In the genomic region with DNA sequence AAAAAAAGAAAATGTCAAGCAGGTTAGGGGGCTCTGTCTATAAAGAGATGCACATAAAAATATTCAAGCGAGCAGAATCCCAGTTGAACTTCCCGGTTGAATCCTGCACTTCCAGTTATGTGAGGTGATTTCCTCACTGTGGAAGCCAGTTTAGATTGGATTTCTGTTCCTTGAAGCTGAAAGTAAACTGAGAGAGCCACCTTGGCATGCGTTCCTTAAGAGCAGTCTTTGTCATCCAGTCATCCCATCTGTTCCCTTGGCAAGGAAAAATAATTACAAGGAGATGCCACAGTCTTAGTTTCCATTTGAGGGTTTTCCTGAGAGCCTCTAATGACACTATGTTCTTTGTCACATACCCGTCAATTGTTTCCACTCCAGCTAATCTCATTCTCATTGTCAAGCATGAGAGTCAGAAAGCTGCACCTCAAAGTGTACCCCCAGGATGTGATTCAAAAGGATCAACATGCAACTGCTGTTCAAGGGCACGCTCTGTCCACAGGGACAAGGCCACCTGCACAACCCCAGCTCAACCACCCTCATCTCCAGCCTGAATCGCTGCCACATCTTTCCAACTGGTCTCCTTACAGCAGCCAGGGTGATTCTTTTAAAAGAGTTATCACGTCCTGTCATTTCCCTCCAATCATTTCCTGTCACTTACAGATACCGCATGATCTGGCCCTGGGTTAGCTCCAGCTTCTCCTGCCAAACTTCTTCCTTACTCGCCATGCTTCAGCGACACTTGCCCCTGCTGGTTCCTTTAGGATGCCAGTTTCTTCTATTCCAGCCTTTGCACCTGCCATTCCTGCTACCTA, we compare ENCODE assay signal across 1 cellular context.
TF ChIP-seq lines count a peak whose summit lies in the region.

No MANE protein-coding gene starts in this region.

TF ChIP-seq in HepG2, 621 proteins besides CTCF, POLR2A, EP300 and RAD21 (continued from another document and continues in another):
- TF ChIP-seq, protein P1, sequence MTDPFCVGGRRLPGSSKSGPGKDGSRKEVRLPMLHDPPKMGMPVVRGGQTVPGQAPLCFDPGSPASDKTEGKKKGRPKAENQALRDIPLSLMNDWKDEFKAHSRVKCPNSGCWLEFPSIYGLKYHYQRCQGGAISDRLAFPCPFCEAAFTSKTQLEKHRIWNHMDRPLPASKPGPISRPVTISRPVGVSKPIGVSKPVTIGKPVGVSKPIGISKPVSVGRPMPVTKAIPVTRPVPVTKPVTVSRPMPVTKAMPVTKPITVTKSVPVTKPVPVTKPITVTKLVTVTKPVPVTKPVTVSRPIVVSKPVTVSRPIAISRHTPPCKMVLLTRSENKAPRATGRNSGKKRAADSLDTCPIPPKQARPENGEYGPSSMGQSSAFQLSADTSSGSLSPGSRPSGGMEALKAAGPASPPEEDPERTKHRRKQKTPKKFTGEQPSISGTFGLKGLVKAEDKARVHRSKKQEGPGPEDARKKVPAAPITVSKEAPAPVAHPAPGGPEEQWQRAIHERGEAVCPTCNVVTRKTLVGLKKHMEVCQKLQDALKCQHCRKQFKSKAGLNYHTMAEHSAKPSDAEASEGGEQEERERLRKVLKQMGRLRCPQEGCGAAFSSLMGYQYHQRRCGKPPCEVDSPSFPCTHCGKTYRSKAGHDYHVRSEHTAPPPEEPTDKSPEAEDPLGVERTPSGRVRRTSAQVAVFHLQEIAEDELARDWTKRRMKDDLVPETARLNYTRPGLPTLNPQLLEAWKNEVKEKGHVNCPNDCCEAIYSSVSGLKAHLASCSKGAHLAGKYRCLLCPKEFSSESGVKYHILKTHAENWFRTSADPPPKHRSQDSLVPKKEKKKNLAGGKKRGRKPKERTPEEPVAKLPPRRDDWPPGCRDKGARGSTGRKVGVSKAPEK (CRISPR knock-in tag; IDR thresholded peaks at IDR 0.05; ENCODE audit: borderline replicate concordance): peak; percentile 54; the same call in 1 of the 2 replicates
- TF ChIP-seq GATA4 (IDR thresholded peaks at IDR 0.05; ENCODE audit: borderline replicate concordance, low read depth): peak; percentile 88; the same call in 1 of the 2 replicates
- no peak for TF ChIP-seq NCOR1 (IDR thresholded peaks at IDR 0.05; ENCODE audit: borderline replicate concordance, low read length)
- TF ChIP-seq SPEN (CRISPR knock-in tag; IDR thresholded peaks at IDR 0.05; ENCODE audit: low read depth): peak; percentile 88; the same call in 1 of the 2 replicates
- peak; percentile 99 for TF ChIP-seq SOX13 (IDR thresholded peaks at IDR 0.05)
- TF ChIP-seq SOX13 (CRISPR knock-in tag; conservative IDR thresholded peaks at IDR 0.05 in 1 of 2, IDR thresholded peaks at IDR 0.05 in 1 of 2): peak in 1 of 2 experiments; percentile 100; a peak in 2 of 4 replicates
- TF ChIP-seq MTA1 (CRISPR knock-in tag; IDR thresholded peaks at IDR 0.05; ENCODE audit: borderline replicate concordance): peak; percentile 82
- TF ChIP-seq HES4 (CRISPR knock-in tag; IDR thresholded peaks at IDR 0.05; ENCODE audit: borderline replicate concordance): no peak
- TF ChIP-seq, protein P2, sequence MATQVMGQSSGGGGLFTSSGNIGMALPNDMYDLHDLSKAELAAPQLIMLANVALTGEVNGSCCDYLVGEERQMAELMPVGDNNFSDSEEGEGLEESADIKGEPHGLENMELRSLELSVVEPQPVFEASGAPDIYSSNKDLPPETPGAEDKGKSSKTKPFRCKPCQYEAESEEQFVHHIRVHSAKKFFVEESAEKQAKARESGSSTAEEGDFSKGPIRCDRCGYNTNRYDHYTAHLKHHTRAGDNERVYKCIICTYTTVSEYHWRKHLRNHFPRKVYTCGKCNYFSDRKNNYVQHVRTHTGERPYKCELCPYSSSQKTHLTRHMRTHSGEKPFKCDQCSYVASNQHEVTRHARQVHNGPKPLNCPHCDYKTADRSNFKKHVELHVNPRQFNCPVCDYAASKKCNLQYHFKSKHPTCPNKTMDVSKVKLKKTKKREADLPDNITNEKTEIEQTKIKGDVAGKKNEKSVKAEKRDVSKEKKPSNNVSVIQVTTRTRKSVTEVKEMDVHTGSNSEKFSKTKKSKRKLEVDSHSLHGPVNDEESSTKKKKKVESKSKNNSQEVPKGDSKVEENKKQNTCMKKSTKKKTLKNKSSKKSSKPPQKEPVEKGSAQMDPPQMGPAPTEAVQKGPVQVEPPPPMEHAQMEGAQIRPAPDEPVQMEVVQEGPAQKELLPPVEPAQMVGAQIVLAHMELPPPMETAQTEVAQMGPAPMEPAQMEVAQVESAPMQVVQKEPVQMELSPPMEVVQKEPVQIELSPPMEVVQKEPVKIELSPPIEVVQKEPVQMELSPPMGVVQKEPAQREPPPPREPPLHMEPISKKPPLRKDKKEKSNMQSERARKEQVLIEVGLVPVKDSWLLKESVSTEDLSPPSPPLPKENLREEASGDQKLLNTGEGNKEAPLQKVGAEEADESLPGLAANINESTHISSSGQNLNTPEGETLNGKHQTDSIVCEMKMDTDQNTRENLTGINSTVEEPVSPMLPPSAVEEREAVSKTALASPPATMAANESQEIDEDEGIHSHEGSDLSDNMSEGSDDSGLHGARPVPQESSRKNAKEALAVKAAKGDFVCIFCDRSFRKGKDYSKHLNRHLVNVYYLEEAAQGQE (IDR thresholded peaks at IDR 0.05; ENCODE audit: borderline replicate concordance in 1 of 2, low read depth in 1 of 2, low read length in 2 of 2): 0 out of 4 replicates have a peak, but pooled peaks of 1 of the 2 experiments have one; percentile 54
- TF ChIP-seq RXRA (CRISPR knock-in tag; IDR thresholded peaks at IDR 0.05): peak; percentile 91
- TF ChIP-seq JUNB (CRISPR knock-in tag; IDR thresholded peaks at IDR 0.05; ENCODE audit: borderline replicate concordance): peak; percentile 90
- TF ChIP-seq PHF21A (CRISPR knock-in tag; IDR thresholded peaks at IDR 0.05): peak; percentile 90
- TF ChIP-seq ZNF878 (CRISPR knock-in tag; IDR thresholded peaks at IDR 0.05): peak; percentile 94
- TF ChIP-seq SOX6 (IDR thresholded peaks at IDR 0.05): no peak
- peak; percentile 100 for TF ChIP-seq SOX6 (CRISPR knock-in tag; IDR thresholded peaks at IDR 0.05)
- peak; percentile 77 for TF ChIP-seq MLX (CRISPR knock-in tag; IDR thresholded peaks at IDR 0.05)
- 0 out of 2 replicates have a peak, but pooled peaks have one; percentile 35 for TF ChIP-seq ZNF232 (CRISPR knock-in tag; IDR thresholded peaks at IDR 0.05; ENCODE audit: borderline replicate concordance)
- TF ChIP-seq FOXA3 (CRISPR knock-in tag; IDR thresholded peaks at IDR 0.05): peak; percentile 98
- TF ChIP-seq PRDM10 (CRISPR knock-in tag; IDR thresholded peaks at IDR 0.05; ENCODE audit: low read depth): peak; percentile 92
- TF ChIP-seq KAT8 (CRISPR knock-in tag; IDR thresholded peaks at IDR 0.05): peak; percentile 46
- TF ChIP-seq, protein P3, sequence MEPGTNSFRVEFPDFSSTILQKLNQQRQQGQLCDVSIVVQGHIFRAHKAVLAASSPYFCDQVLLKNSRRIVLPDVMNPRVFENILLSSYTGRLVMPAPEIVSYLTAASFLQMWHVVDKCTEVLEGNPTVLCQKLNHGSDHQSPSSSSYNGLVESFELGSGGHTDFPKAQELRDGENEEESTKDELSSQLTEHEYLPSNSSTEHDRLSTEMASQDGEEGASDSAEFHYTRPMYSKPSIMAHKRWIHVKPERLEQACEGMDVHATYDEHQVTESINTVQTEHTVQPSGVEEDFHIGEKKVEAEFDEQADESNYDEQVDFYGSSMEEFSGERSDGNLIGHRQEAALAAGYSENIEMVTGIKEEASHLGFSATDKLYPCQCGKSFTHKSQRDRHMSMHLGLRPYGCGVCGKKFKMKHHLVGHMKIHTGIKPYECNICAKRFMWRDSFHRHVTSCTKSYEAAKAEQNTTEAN (CRISPR knock-in tag; conservative IDR thresholded peaks at IDR 0.05): 0 out of 2 replicates have a peak, but pooled peaks have one; percentile 49
- peak; percentile 97 for TF ChIP-seq RARA (CRISPR knock-in tag; IDR thresholded peaks at IDR 0.05)
- TF ChIP-seq ZNF772 (CRISPR knock-in tag; IDR thresholded peaks at IDR 0.05): peak; percentile 74
- TF ChIP-seq JUN (CRISPR knock-in tag; IDR thresholded peaks at IDR 0.05): peak; percentile 74; the same call in 1 of the 2 replicates
- TF ChIP-seq, protein P4, sequence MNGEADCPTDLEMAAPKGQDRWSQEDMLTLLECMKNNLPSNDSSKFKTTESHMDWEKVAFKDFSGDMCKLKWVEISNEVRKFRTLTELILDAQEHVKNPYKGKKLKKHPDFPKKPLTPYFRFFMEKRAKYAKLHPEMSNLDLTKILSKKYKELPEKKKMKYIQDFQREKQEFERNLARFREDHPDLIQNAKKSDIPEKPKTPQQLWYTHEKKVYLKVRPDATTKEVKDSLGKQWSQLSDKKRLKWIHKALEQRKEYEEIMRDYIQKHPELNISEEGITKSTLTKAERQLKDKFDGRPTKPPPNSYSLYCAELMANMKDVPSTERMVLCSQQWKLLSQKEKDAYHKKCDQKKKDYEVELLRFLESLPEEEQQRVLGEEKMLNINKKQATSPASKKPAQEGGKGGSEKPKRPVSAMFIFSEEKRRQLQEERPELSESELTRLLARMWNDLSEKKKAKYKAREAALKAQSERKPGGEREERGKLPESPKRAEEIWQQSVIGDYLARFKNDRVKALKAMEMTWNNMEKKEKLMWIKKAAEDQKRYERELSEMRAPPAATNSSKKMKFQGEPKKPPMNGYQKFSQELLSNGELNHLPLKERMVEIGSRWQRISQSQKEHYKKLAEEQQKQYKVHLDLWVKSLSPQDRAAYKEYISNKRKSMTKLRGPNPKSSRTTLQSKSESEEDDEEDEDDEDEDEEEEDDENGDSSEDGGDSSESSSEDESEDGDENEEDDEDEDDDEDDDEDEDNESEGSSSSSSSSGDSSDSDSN (CRISPR knock-in tag; IDR thresholded peaks at IDR 0.05): 0 out of 2 replicates have a peak, but pooled peaks have one; percentile 16
- TF ChIP-seq SMC3 (IDR thresholded peaks at IDR 0.05; ENCODE audit: low read length): no peak
- TF ChIP-seq MIER3 (CRISPR knock-in tag; IDR thresholded peaks at IDR 0.05; ENCODE audit: borderline replicate concordance): peak; percentile 76; the same call in 1 of the 2 replicates
- no peak for TF ChIP-seq ZNF253 (CRISPR knock-in tag; IDR thresholded peaks at IDR 0.05; ENCODE audit: borderline replicate concordance)
- peak; percentile 27; the same call in 1 of the 3 replicates for TF ChIP-seq MXI1 (IDR thresholded peaks at IDR 0.05; ENCODE audit: borderline replicate concordance, low read depth, low read length)
- peak; percentile 70; the same call in 1 of the 2 replicates for TF ChIP-seq IRF9 (CRISPR knock-in tag; IDR thresholded peaks at IDR 0.05; ENCODE audit: borderline replicate concordance)
- peak; percentile 91; the same call in 1 of the 2 replicates for TF ChIP-seq ZNF292 (CRISPR knock-in tag; IDR thresholded peaks at IDR 0.05; ENCODE audit: borderline replicate concordance, low read depth)
- no peak for TF ChIP-seq IRX3 (CRISPR knock-in tag; IDR thresholded peaks at IDR 0.05; ENCODE audit: borderline replicate concordance, low read depth)
- TF ChIP-seq SAP130 (CRISPR knock-in tag; IDR thresholded peaks at IDR 0.05; ENCODE audit: low read depth): peak; percentile 90
- peak; percentile 79 for TF ChIP-seq CREM (IDR thresholded peaks at IDR 0.05)
- TF ChIP-seq CREM (CRISPR knock-in tag; IDR thresholded peaks at IDR 0.05): no peak
- peak; percentile 56; the same call in 1 of the 2 replicates for TF ChIP-seq SIX1 (CRISPR knock-in tag; IDR thresholded peaks at IDR 0.05; ENCODE audit: borderline replicate concordance)
- no peak for TF ChIP-seq MTF2 (CRISPR knock-in tag; IDR thresholded peaks at IDR 0.05; ENCODE audit: borderline replicate concordance)
- peak; percentile 95 for TF ChIP-seq RXRB (CRISPR knock-in tag; IDR thresholded peaks at IDR 0.05; ENCODE audit: borderline replicate concordance)
- TF ChIP-seq JARID2 (CRISPR knock-in tag; IDR thresholded peaks at IDR 0.05; ENCODE audit: insufficient replicate concordance): no peak
- peak; percentile 23; the same call in 1 of the 2 replicates for TF ChIP-seq HOXA5 (CRISPR knock-in tag; IDR thresholded peaks at IDR 0.05)
